ENCODE assay signal across 8 cellular contexts in genomic region chr3:44761347-44762169, GRCh38. TPM values are rescaled to one million over a fixed set of nuclear protein-coding genes. Genes with fewer than 3 reads are reported as not detected.
DNase-seq lines count a peak whose midpoint lies in the region; ATAC-seq and TF ChIP-seq lines count a peak whose summit lies in the region.

Gene KIAA1143, minus strand, starts transcription at chr3:44761619. Its CDS starts 17 bp downstream, at chr3:44761602.
A gene with protein sequence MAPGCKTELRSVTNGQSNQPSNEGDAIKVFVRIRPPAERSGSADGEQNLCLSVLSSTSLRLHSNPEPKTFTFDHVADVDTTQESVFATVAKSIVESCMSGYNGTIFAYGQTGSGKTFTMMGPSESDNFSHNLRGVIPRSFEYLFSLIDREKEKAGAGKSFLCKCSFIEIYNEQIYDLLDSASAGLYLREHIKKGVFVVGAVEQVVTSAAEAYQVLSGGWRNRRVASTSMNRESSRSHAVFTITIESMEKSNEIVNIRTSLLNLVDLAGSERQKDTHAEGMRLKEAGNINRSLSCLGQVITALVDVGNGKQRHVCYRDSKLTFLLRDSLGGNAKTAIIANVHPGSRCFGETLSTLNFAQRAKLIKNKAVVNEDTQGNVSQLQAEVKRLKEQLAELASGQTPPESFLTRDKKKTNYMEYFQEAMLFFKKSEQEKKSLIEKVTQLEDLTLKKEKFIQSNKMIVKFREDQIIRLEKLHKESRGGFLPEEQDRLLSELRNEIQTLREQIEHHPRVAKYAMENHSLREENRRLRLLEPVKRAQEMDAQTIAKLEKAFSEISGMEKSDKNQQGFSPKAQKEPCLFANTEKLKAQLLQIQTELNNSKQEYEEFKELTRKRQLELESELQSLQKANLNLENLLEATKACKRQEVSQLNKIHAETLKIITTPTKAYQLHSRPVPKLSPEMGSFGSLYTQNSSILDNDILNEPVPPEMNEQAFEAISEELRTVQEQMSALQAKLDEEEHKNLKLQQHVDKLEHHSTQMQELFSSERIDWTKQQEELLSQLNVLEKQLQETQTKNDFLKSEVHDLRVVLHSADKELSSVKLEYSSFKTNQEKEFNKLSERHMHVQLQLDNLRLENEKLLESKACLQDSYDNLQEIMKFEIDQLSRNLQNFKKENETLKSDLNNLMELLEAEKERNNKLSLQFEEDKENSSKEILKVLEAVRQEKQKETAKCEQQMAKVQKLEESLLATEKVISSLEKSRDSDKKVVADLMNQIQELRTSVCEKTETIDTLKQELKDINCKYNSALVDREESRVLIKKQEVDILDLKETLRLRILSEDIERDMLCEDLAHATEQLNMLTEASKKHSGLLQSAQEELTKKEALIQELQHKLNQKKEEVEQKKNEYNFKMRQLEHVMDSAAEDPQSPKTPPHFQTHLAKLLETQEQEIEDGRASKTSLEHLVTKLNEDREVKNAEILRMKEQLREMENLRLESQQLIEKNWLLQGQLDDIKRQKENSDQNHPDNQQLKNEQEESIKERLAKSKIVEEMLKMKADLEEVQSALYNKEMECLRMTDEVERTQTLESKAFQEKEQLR (N-terminal part only) (plus strand): TSS chr3:44761794. CDS start chr3:44761866, 72 bp downstream.

- H3K4me1 ChIP-seq in ovary (ENCODE audit: insufficient read depth) = peaks cover 3% of the 10 kb centered on the region
- peaks cover 0 to 22% (median 4%) of the 10 kb centered on the region in 4 donors for H3K4me1 ChIP-seq in tibial nerve

- H3K27ac ChIP-seq in ovary = no peak within 1 kb of the TSS
- peak within 1 kb of the TSS in 3 of 4 donors; percentile 63 to 86 (median 83) for H3K27ac ChIP-seq in tibial nerve

- H3K9me3 Mint-ChIP-seq in activated naive CD8-positive, alpha-beta T cell treated with anti-CD3 and anti-CD28 coated beads for 36 hours = peaks cover 22% of the 10 kb centered on the region

- peak; percentile 90 for DNase-seq in GM10266 (ENCODE audit: extremely low spot score)
- peak; percentile 76 for DNase-seq in NCI-H1105 (lab: John Stamatoyannopoulos, UW)
- peak; percentile 87 for DNase-seq in SKM-1 treated with dmso at 0.1 percent for 144 hours (lab: John Stamatoyannopoulos, UW; ENCODE audit: unreplicated experiment)
- peak; percentile 95 for DNase-seq in activated naive CD8-positive, alpha-beta T cell treated with anti-CD3 and anti-CD28 coated beads for 36 hours
- peak; percentile 93 to 99 (median 97) for DNase-seq in head of caudate nucleus
- peak; percentile 94 to 98 (median 97) for DNase-seq in ovary
- peak; percentile 92 for DNase-seq in tibial nerve (ENCODE audit: low spot score in 2 of 2)

- H3K9me3 ChIP-seq in ovary (peaks cover 0 to 4% of the 10 kb centered on the region in 2 donors), tibial nerve (peaks cover 0 to 21% (median 7%) of the 10 kb centered on the region in 4 donors)

- TF ChIP-seq CTCF in GM10266 (IDR thresholded peaks at IDR 0.05; ENCODE audit: control insufficient read depth, insufficient read depth, low read depth, missing control alignments) = peak; percentile 9
- TF ChIP-seq CTCF in ovary (IDR thresholded peaks at IDR 0.05) = no peak
- peak in 2 of 5 experiments; percentile 11 to 27 for TF ChIP-seq CTCF in tibial nerve (IDR thresholded peaks at IDR 0.05)

- H3K4me3 Mint-ChIP-seq in activated naive CD8-positive, alpha-beta T cell treated with anti-CD3 and anti-CD28 coated beads for 36 hours = peak within 1 kb of the TSS; percentile 89

- H3K27ac Mint-ChIP-seq in activated naive CD8-positive, alpha-beta T cell treated with anti-CD3 and anti-CD28 coated beads for 36 hours = peak within 1 kb of the TSS; percentile 87

- ATAC-seq in HG02642 (IDR thresholded peaks at IDR 0.05; ENCODE audit: poor library complexity, unreplicated experiment) = peak; percentile 92

- TF ChIP-seq POLR2A in ovary (IDR thresholded peaks at IDR 0.05) (peak; percentile 44), tibial nerve (IDR thresholded peaks at IDR 0.05) (peak in 1 of 2 donors; percentile 47)

- H3K4me1 Mint-ChIP-seq in activated naive CD8-positive, alpha-beta T cell treated with anti-CD3 and anti-CD28 coated beads for 36 hours = peaks cover 12% of the 10 kb centered on the region

- H3K27me3 ChIP-seq in ovary (no peaks in the 10 kb centered on the region), tibial nerve (no peaks in the 10 kb centered on the region)

- peaks cover 86% of the 10 kb centered on the region for H3K36me3 Mint-ChIP-seq in activated naive CD8-positive, alpha-beta T cell treated with anti-CD3 and anti-CD28 coated beads for 36 hours

- intact Hi-C loops in head of caudate nucleus (cut with DNase I) = loop anchor here (5.0 kb wide), 1 partner anchor 101 kb away; the partner anchor contains the start of gene TMEM42
- intact Hi-C loops in ovary (cut with DNase I) = no loop called here

- WGBS in ovary, 3 donors = 1 to 2% (median 2%) methylated on average over 68 to 70 of the region's 70 CpGs
- 4 to 7% methylated on average over 39 to 64 of the region's 70 CpGs for WGBS in tibial nerve, 2 donors

- no peak for TF ChIP-seq EP300 in ovary (IDR thresholded peaks at IDR 0.05)
- peak; percentile 71 to 95 for TF ChIP-seq EP300 in tibial nerve (IDR thresholded peaks at IDR 0.05)

- H3K36me3 ChIP-seq in ovary (no peaks in the 10 kb centered on the region), tibial nerve (peaks cover 0 to 36% (median 0%) of the 10 kb centered on the region in 3 donors)

- H3K27me3 Mint-ChIP-seq in activated naive CD8-positive, alpha-beta T cell treated with anti-CD3 and anti-CD28 coated beads for 36 hours = peaks cover 2% of the 10 kb centered on the region

- H3K4me3 ChIP-seq in ovary (peak within 1 kb of the TSS; percentile 87), tibial nerve (peak within 1 kb of the TSS; percentile 82 to 91 (median 86))

RNA-seq across cellular contexts. Expression of gene KIAA1143, which starts in this region (rescaled TPM):
- total RNA-seq in activated naive CD8-positive, alpha-beta T cell treated with anti-CD3 and anti-CD28 coated beads for 36 hours = 10 to 100 TPM; 37.9 to 47.7 TPM
- total RNA-seq in ovary = 10 to 100 TPM; 23.7 to 55.4 (median 37.3) TPM
- 10 to 100 TPM; 22.4 to 44.6 TPM for polyA plus RNA-seq in ovary
- total RNA-seq in tibial nerve = 10 to 100 TPM; 20.7 to 27.4 (median 25.9) TPM

RNA-seq across cellular contexts. Expression of the second gene that starts in this region (rescaled TPM):
- 10 to 100 TPM; 36.2 to 36.7 TPM for total RNA-seq in activated naive CD8-positive, alpha-beta T cell treated with anti-CD3 and anti-CD28 coated beads for 36 hours
- total RNA-seq in ovary = under 1 TPM in 6 of 7 donors, not detected in 1; 0.15 to 0.99 (median 0.37) TPM
- under 1 TPM; 0.31 to 0.35 TPM for polyA plus RNA-seq in ovary
- total RNA-seq in tibial nerve = under 1 TPM; 0.60 to 0.87 (median 0.71) TPM

Comparison
In these comparisons a context has a peak if more than half of its experiments do, and no peak if none do; other contexts are left out.
1. RNA of the second gene that starts in this region (total RNA-seq): 36.2 to 36.7 TPM in activated naive CD8-positive, alpha-beta T cell treated with anti-CD3 and anti-CD28 coated beads for 36 hours; 0.60 to 0.87 TPM in tibial nerve and 0.15 to 0.99 TPM in ovary; every median in the first group is over 10 times any median in the second.
2. H3K27ac ChIP-seq: peak in tibial nerve (3 of 4); none in ovary (0 of 2).
3. Peak in every context shown above with its lines, with median percentiles within 50 percentile points of each other: DNase-seq.